20 cellular contexts compared by ENCODE assay signal in the genomic region with DNA sequence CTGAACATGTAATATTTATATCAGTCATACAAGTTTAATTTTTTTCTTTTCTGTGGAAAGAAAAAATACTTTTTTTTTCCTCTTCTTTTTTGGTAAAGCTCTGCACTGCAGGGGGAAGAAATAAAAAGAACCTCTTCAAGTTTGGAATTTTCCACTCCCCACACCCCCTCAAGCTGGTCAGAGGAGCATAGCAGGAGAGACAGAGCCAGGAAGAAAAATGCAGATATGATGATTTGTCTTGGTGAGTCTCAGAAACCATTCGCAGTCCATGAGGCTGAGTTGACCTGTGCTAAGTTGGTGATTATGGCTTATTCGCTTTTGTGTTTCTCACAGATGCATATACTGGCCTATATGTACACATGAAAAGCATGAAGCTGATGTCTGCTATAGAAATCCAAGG.
DNase-seq lines count a peak whose midpoint lies in the region; ATAC-seq, FAIRE-seq and TF ChIP-seq lines count a peak whose summit lies in the region.
"Had no signal": no experiment of that assay in that cellular context is flagged by ENCODE, and none has a peak within 500 bp of the region (broad histone marks: within the 10 kb centered on the region; RNA-seq: fewer than 3 reads in every experiment).

No MANE protein-coding gene starts in this region.

- H3K4me2 ChIP-seq in GM23248 (ENCODE audit: unreplicated experiment) (peak overlapping the region; percentile 59), HepG2 (ENCODE audit: low read depth, low read length) (no peak overlapping the region)

- H3K27me3 ChIP-seq in GM23248 (replicated peaks; ENCODE audit: insufficient read depth) = no peaks in the 10 kb centered on the region
- H3K27me3 ChIP-seq in HepG2 (ENCODE audit: control insufficient read depth in 1 of 2, insufficient read depth in 2 of 2, low read length in 2 of 2) = no peaks in the 10 kb centered on the region
- H3K27me3 ChIP-seq: heart left ventricle had no signal

- CTCF ChIA-PET in HepG2 (lab: Yijun Ruan, JAX; ENCODE audit: low intra/inter-chr PET ratio, low total read pairs) = no interaction called here

- no peaks in the 10 kb centered on the region for H3K9me3 ChIP-seq in GM23248 (ENCODE audit: low read depth)
- no peaks in the 10 kb centered on the region for H3K9me3 ChIP-seq in HepG2 (ENCODE audit: low read length)
- H3K9me3 ChIP-seq: HAP-1 had no signal

- TF ChIP-seq EP300 in HepG2 (IDR thresholded peaks at IDR 0.05; ENCODE audit: low read depth in 2 of 2, low read length in 2 of 2) = no peak
- TF ChIP-seq EP300 in HepG2 (CRISPR knock-in tag; IDR thresholded peaks at IDR 0.05; ENCODE audit: borderline replicate concordance) = no peak

- no TSS peak for BruUV-seq in HepG2 (replicated peaks; lab: Mats Ljungman, UMichigan)

- H3F3A ChIP-seq in GM23248 (ENCODE audit: insufficient read depth) = peaks cover 28% of the 10 kb centered on the region

- ATAC-seq in HepG2 (no peak), HG03280 (IDR thresholded peaks at IDR 0.05; ENCODE audit: unreplicated experiment) (no peak), GM19035 (IDR thresholded peaks at IDR 0.05; ENCODE audit: unreplicated experiment) (no peak)
- ATAC-seq: SK-N-SH treated with all-trans-retinoic acid at 6 μM for 48 hours had no signal

- intact Hi-C loops in HepG2 (cut with micrococcal nuclease; ENCODE audit: unreplicated experiment) = no loop called here

- no peaks in the 10 kb centered on the region for H3K9me2 ChIP-seq in GM23248 (ENCODE audit: insufficient read depth)

- peaks cover 25% of the 10 kb centered on the region for H3K4me1 ChIP-seq in GM23248 (ENCODE audit: insufficient read depth)
- no peaks in the 10 kb centered on the region for H3K4me1 ChIP-seq in HepG2 (ENCODE audit: insufficient read depth, low read length)

- WGBS in GM23248 (ENCODE audit: low coverage in 1 of 2, low lambda C conversion rate in 2 of 2, missing lambda C conversion rate in 2 of 2), 2 experiments = 7 to 17% methylated on average over 2 of the region's 2 CpGs
- WGBS in HepG2 (ENCODE audit: low lambda C conversion rate) = 17% methylated on average over 2 of the region's 2 CpGs

- peak overlapping the region; percentile 31 for H2AFZ ChIP-seq in GM23248
- no peak overlapping the region for H2AFZ ChIP-seq in HepG2 (ENCODE audit: low read length)

- no peak for TF ChIP-seq POLR2A in HepG2 (IDR thresholded peaks at IDR 0.05; ENCODE audit: insufficient read depth in 1 of 2, low read depth in 2 of 2, low read length in 2 of 2)

- in situ Hi-C loops in GM23248 (cut with MboI) (no loop called here), HepG2 (cut with HindIII; ENCODE audit: extremely low pct_ligation_motif_present, low pct_unique_long_range_greater_than_20kb) (no loop called here)

- no peaks in the 10 kb centered on the region for H3K79me2 ChIP-seq in GM23248 (ENCODE audit: insufficient read depth)
- H3K79me2 ChIP-seq in HepG2 (ENCODE audit: insufficient read depth, low read length) = no peaks in the 10 kb centered on the region

- no peaks in the 10 kb centered on the region for H3K36me3 ChIP-seq in GM23248 (ENCODE audit: low read depth)
- no peaks in the 10 kb centered on the region for H3K36me3 ChIP-seq in HepG2 (replicated peaks in 1 of 2; ENCODE audit: control insufficient read depth in 1 of 2, insufficient read depth in 2 of 2, low read length in 2 of 2)
- H3K36me3 ChIP-seq: HAP-1, heart left ventricle, WERI-Rb-1 had no signal

- TF ChIP-seq CTCF in HepG2 (CRISPR knock-in tag; IDR thresholded peaks at IDR 0.05) = no peak

- no peak for TF ChIP-seq RAD21 in HepG2 (CRISPR knock-in tag; IDR thresholded peaks at IDR 0.05)

- no peak for FAIRE-seq in HepG2 (lab: Jason Lieb, UNC)
- FAIRE-seq: GM12892, RCC 7860 had no signal

- peak overlapping the region; percentile 86 for H3K27ac ChIP-seq in GM23248
- peak overlapping the region; percentile 26 for H3K27ac ChIP-seq in angular gyrus (ENCODE audit: low read depth, low read length)
- peak overlapping the region; percentile 53 for H3K27ac ChIP-seq in temporal lobe (ENCODE audit: low read depth, low read length)
- no peak overlapping the region for H3K27ac ChIP-seq in HepG2 (ENCODE audit: extremely low read length, insufficient read depth, low read length)
- H3K27ac ChIP-seq: WERI-Rb-1 had no signal

- peak overlapping the region; percentile 53 for H3K9ac ChIP-seq in GM23248
- no peak overlapping the region for H3K9ac ChIP-seq in HepG2 (ENCODE audit: insufficient read depth, low read depth, low read length)

- DNase-seq in GM23248 (peak; percentile 77), hepatic stellate cell (ENCODE audit: low spot score) (peak; percentile 22), HepG2 (ENCODE audit: low spot score) (no peak)
- no peak for DNase-seq in stimulated activated CD4-positive, alpha-beta T cell treated with anti-CD3 and anti-CD28 coated beads, Interleukin-4, amount 100 ng/mL, for 24 hours
- DNase-seq: activated CD4-positive, alpha-beta T cell treated with anti-CD3 and anti-CD28 coated beads, Interleukin-2, amount 50 U/mL, for 48 hours; immature natural killer cell; NCI-H1417 treated with DMSO at 0.1 percent for 48 hours; NCI-H510A; NK-92 treated with Interleukin-12 subunit alpha and Interleukin-12 subunit beta, amount 100 ng/mL, for 24 hours; stimulated activated CD4-positive, alpha-beta T cell treated with anti-CD3 and anti-CD28 coated beads, Interleukin-15, amount 100 ng/mL, for 24 hours; WERI-Rb-1 had no signal

- POLR2A ChIA-PET in HepG2 (lab: Yijun Ruan, JAX) = no interaction called here

- H4K20me1 ChIP-seq in GM23248 (ENCODE audit: insufficient read depth) (no peaks in the 10 kb centered on the region), HepG2 (ENCODE audit: insufficient read depth, low read length) (no peaks in the 10 kb centered on the region)

- H3K4me3 ChIP-seq in GM23248 = peak overlapping the region; percentile 33
- no peak overlapping the region for H3K4me3 ChIP-seq in HepG2 (replicated peaks in 1 of 3; ENCODE audit: insufficient read depth in 1 of 3, low read depth in 2 of 3, low read length in 3 of 3)
- H3K4me3 ChIP-seq: HAP-1, heart left ventricle had no signal

TF ChIP-seq in HepG2, 621 proteins besides CTCF, POLR2A, EP300 and RAD21 (continues in another document):
- no peak for TF ChIP-seq RCOR2 (CRISPR knock-in tag; IDR thresholded peaks at IDR 0.05)
- no peak for TF ChIP-seq NFKBIZ (CRISPR knock-in tag; IDR thresholded peaks at IDR 0.05)
- no peak for TF ChIP-seq ATF7-NPFF (CRISPR knock-in tag; IDR thresholded peaks at IDR 0.05; ENCODE audit: low read depth)
- TF ChIP-seq, protein P1, sequence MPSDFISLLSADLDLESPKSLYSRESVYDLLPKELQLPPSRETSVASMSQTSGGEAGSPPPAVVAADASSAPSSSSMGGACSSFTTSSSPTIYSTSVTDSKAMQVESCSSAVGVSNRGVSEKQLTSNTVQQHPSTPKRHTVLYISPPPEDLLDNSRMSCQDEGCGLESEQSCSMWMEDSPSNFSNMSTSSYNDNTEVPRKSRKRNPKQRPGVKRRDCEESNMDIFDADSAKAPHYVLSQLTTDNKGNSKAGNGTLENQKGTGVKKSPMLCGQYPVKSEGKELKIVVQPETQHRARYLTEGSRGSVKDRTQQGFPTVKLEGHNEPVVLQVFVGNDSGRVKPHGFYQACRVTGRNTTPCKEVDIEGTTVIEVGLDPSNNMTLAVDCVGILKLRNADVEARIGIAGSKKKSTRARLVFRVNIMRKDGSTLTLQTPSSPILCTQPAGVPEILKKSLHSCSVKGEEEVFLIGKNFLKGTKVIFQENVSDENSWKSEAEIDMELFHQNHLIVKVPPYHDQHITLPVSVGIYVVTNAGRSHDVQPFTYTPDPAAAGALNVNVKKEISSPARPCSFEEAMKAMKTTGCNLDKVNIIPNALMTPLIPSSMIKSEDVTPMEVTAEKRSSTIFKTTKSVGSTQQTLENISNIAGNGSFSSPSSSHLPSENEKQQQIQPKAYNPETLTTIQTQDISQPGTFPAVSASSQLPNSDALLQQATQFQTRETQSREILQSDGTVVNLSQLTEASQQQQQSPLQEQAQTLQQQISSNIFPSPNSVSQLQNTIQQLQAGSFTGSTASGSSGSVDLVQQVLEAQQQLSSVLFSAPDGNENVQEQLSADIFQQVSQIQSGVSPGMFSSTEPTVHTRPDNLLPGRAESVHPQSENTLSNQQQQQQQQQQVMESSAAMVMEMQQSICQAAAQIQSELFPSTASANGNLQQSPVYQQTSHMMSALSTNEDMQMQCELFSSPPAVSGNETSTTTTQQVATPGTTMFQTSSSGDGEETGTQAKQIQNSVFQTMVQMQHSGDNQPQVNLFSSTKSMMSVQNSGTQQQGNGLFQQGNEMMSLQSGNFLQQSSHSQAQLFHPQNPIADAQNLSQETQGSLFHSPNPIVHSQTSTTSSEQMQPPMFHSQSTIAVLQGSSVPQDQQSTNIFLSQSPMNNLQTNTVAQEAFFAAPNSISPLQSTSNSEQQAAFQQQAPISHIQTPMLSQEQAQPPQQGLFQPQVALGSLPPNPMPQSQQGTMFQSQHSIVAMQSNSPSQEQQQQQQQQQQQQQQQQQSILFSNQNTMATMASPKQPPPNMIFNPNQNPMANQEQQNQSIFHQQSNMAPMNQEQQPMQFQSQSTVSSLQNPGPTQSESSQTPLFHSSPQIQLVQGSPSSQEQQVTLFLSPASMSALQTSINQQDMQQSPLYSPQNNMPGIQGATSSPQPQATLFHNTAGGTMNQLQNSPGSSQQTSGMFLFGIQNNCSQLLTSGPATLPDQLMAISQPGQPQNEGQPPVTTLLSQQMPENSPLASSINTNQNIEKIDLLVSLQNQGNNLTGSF (CRISPR knock-in tag; IDR thresholded peaks at IDR 0.05) = no peak
- TF ChIP-seq SMARCE1 (IDR thresholded peaks at IDR 0.05; ENCODE audit: borderline replicate concordance) = no peak
- no peak for TF ChIP-seq KDM5B (CRISPR knock-in tag; IDR thresholded peaks at IDR 0.05; ENCODE audit: borderline replicate concordance)
- TF ChIP-seq, protein P2, sequence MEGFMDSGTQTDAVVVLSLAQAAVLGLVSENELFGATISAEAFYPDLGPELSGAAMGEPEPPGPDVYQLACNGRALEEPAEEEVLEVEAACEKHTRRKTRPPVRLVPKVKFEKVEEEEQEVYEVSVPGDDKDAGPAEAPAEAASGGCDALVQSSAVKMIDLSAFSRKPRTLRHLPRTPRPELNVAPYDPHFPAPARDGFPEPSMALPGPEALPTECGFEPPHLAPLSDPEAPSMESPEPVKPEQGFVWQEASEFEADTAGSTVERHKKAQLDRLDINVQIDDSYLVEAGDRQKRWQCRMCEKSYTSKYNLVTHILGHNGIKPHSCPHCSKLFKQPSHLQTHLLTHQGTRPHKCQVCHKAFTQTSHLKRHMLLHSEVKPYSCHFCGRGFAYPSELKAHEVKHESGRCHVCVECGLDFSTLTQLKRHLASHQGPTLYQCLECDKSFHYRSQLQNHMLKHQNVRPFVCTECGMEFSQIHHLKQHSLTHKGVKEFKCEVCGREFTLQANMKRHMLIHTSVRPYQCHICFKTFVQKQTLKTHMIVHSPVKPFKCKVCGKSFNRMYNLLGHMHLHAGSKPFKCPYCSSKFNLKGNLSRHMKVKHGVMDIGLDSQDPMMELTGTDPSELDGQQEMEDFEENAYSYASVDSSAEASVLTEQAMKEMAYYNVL (CRISPR knock-in tag; IDR thresholded peaks at IDR 0.05; ENCODE audit: borderline replicate concordance) = no peak
- no peak for TF ChIP-seq PRPF4 (IDR thresholded peaks at IDR 0.05; ENCODE audit: low read depth, low read length, poor library complexity, severe bottlenecking)
- no peak for TF ChIP-seq ZNF354B (CRISPR knock-in tag; IDR thresholded peaks at IDR 0.05)
- no peak for TF ChIP-seq ATF1 (CRISPR knock-in tag; IDR thresholded peaks at IDR 0.05)
- TF ChIP-seq JUN (CRISPR knock-in tag; IDR thresholded peaks at IDR 0.05) = no peak

Comparison
In these comparisons a context has a peak if more than half of its experiments do, and no peak if none do; other contexts are left out.
1. DNase-seq: peak in GM23248 (single experiment) and hepatic stellate cell (single experiment); none in HepG2 (single experiment) and stimulated activated CD4-positive, alpha-beta T cell treated with anti-CD3 and anti-CD28 coated beads, Interleukin-4, amount 100 ng/mL, for 24 hours (single experiment).